Comparison of ENCODE assay signal across 1 cellular context in the genomic region with DNA sequence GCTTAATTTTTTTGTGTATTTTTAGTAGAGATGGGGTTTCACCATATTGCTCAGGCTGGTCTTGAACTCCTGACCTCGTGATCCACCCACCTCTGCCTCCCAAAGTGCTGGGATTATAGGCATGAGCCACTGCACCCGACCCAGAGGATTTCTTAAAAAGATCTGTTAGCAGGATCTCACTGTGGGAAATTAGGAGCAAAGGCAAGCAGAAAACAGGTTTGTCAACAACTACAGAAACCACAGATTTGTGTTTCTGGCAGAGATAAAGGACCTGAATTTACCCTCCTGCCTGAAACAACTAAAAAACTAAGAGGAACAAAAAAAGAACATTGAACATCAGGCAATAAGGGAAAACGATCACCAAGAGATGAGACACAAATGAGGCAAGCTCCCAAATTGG. TPM values are rescaled to one million over a fixed set of nuclear protein-coding genes. Genes with fewer than 3 reads are reported as not detected.
"Had no signal": no experiment of that assay in that cellular context is flagged by ENCODE, and none has a peak within 500 bp of the region (broad histone marks: within the 10 kb centered on the region; RNA-seq: fewer than 3 reads in every experiment).

No MANE protein-coding gene starts in this region.

RNA-seq across cellular contexts. Expression of a gene that starts 1.9 kb away (rescaled TPM):
- total RNA-seq: Peyer's patch had no signal
